Comparison of ENCODE assay signal across 8 cellular contexts in the genomic region with DNA sequence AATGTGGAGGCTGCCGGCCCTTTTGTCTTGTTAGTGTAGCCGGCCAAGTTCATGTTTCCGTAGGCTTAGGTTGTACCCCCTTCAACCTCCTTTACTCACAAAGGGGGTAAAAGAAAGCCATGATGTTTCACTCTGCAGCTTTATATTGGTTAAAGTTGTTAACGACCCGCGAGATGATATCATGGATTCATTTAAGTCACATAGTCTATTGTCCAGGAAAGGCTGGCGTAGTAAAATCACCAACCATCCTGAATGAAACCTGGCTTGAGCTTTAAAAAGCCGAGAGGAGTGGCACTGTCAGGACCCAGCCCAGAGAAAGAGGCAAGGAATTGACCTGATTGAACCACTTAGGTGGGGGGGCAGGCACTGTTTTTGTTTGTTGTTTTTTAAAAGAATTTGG. TPM values are rescaled to one million over a fixed set of nuclear protein-coding genes. Genes with fewer than 3 reads are reported as not detected.
DNase-seq lines count a peak whose midpoint lies in the region; ATAC-seq and TF ChIP-seq lines count a peak whose summit lies in the region.

No MANE protein-coding gene starts in this region.

- H3K79me2 ChIP-seq in parathyroid adenoma, result peaks cover 27% of the 10 kb centered on the region

- H3K27me3 ChIP-seq in parathyroid adenoma (ENCODE audit: control insufficient read depth, insufficient read depth, low read length), result no peaks in the 10 kb centered on the region

- TF ChIP-seq CTCF in fibroblast of the aortic adventitia (IDR thresholded peaks at IDR 0.05; ENCODE audit: insufficient read depth, low read length), result no peak
- no peak for TF ChIP-seq CTCF in parathyroid adenoma (IDR thresholded peaks at IDR 0.05)

- peak; percentile 27 for DNase-seq in fibroblast of the aortic adventitia (ENCODE audit: low read depth)
- no peak for DNase-seq in effector CD8-positive, alpha-beta T cell (lab: John Stamatoyannopoulos, UW)
- DNase-seq in middle frontal gyrus (ENCODE audit: extremely low spot score, low spot score), result no peak
- DNase-seq in RKO (ENCODE audit: low spot score), result no peak

- H3K36me3 ChIP-seq in parathyroid adenoma (ENCODE audit: control insufficient read depth, insufficient read depth, low read length), result no peaks in the 10 kb centered on the region

- peak overlapping the region; percentile 77 for H3K9ac ChIP-seq in parathyroid adenoma

- peak overlapping the region; percentile 87 for H3K4me3 ChIP-seq in GM08714 (ENCODE audit: low read length)
- H3K4me3 ChIP-seq in fibroblast of the aortic adventitia (ENCODE audit: low read depth, low read length), result peak overlapping the region; percentile 81
- peak overlapping the region; percentile 89 for H3K4me3 ChIP-seq in parathyroid adenoma (ENCODE audit: low read depth, low read length)

- ATAC-seq in SK-N-SH treated with all-trans-retinoic acid at 6 μM for 48 hours (peak; percentile 4), esophagus mucosa (no peak)

- H3K27ac ChIP-seq in parathyroid adenoma, result peak overlapping the region; percentile 93

- H3K9me3 ChIP-seq in parathyroid adenoma (ENCODE audit: control insufficient read depth, low read length), result no peaks in the 10 kb centered on the region

- peaks cover 12% of the 10 kb centered on the region for H3K4me1 ChIP-seq in parathyroid adenoma

- peak overlapping the region; percentile 97 for H2AFZ ChIP-seq in parathyroid adenoma

- H3K4me2 ChIP-seq in parathyroid adenoma (ENCODE audit: low read length), result peak overlapping the region; percentile 97

TF ChIP-seq in SK-N-SH treated with all-trans-retinoic acid at 6 μM for 48 hours, 23 proteins besides CTCF, POLR2A, EP300 and RAD21:
- no peak for TF ChIP-seq BACH2 (CRISPR knock-in tag; IDR thresholded peaks at IDR 0.05; ENCODE audit: borderline replicate concordance)
- TF ChIP-seq, protein P1, sequence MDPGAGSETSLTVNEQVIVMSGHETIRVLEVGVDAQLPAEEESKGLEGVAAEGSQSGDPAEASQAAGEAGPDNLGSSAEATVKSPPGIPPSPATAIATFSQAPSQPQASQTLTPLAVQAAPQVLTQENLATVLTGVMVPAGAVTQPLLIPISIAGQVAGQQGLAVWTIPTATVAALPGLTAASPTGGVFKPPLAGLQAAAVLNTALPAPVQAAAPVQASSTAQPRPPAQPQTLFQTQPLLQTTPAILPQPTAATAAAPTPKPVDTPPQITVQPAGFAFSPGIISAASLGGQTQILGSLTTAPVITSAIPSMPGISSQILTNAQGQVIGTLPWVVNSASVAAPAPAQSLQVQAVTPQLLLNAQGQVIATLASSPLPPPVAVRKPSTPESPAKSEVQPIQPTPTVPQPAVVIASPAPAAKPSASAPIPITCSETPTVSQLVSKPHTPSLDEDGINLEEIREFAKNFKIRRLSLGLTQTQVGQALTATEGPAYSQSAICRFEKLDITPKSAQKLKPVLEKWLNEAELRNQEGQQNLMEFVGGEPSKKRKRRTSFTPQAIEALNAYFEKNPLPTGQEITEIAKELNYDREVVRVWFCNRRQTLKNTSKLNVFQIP (CRISPR knock-in tag; IDR thresholded peaks at IDR 0.05; ENCODE audit: borderline replicate concordance, low read depth), result no peak
- no peak for TF ChIP-seq TCF4 (CRISPR knock-in tag; IDR thresholded peaks at IDR 0.05; ENCODE audit: borderline replicate concordance)
- TF ChIP-seq ISL1 (CRISPR knock-in tag; IDR thresholded peaks at IDR 0.05), result no peak
- no peak for TF ChIP-seq ZFP30 (CRISPR knock-in tag; IDR thresholded peaks at IDR 0.05)
- TF ChIP-seq, protein P2, sequence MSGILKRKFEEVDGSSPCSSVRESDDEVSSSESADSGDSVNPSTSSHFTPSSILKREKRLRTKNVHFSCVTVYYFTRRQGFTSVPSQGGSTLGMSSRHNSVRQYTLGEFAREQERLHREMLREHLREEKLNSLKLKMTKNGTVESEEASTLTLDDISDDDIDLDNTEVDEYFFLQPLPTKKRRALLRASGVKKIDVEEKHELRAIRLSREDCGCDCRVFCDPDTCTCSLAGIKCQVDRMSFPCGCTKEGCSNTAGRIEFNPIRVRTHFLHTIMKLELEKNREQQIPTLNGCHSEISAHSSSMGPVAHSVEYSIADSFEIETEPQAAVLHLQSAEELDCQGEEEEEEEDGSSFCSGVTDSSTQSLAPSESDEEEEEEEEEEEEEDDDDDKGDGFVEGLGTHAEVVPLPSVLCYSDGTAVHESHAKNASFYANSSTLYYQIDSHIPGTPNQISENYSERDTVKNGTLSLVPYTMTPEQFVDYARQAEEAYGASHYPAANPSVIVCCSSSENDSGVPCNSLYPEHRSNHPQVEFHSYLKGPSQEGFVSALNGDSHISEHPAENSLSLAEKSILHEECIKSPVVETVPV (CRISPR knock-in tag; IDR thresholded peaks at IDR 0.05), result no peak
- TF ChIP-seq ZNF8 (CRISPR knock-in tag; IDR thresholded peaks at IDR 0.05), result no peak
- TF ChIP-seq, protein P3, sequence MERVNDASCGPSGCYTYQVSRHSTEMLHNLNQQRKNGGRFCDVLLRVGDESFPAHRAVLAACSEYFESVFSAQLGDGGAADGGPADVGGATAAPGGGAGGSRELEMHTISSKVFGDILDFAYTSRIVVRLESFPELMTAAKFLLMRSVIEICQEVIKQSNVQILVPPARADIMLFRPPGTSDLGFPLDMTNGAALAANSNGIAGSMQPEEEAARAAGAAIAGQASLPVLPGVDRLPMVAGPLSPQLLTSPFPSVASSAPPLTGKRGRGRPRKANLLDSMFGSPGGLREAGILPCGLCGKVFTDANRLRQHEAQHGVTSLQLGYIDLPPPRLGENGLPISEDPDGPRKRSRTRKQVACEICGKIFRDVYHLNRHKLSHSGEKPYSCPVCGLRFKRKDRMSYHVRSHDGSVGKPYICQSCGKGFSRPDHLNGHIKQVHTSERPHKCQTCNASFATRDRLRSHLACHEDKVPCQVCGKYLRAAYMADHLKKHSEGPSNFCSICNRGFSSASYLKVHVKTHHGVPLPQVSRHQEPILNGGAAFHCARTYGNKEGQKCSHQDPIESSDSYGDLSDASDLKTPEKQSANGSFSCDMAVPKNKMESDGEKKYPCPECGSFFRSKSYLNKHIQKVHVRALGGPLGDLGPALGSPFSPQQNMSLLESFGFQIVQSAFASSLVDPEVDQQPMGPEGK (CRISPR knock-in tag; IDR thresholded peaks at IDR 0.05; ENCODE audit: borderline replicate concordance), result no peak
- TF ChIP-seq OSR1 (CRISPR knock-in tag; IDR thresholded peaks at IDR 0.05), result no peak
- no peak for TF ChIP-seq RARB (CRISPR knock-in tag; IDR thresholded peaks at IDR 0.05)
- TF ChIP-seq PPARA (CRISPR knock-in tag; IDR thresholded peaks at IDR 0.05; ENCODE audit: borderline replicate concordance), result no peak
- no peak for TF ChIP-seq ZNF70 (CRISPR knock-in tag; IDR thresholded peaks at IDR 0.05)
- TF ChIP-seq CSDC2 (CRISPR knock-in tag; IDR thresholded peaks at IDR 0.05), result no peak
- TF ChIP-seq ZC3H10 (CRISPR knock-in tag; IDR thresholded peaks at IDR 0.05), result no peak
- TF ChIP-seq, protein P4, sequence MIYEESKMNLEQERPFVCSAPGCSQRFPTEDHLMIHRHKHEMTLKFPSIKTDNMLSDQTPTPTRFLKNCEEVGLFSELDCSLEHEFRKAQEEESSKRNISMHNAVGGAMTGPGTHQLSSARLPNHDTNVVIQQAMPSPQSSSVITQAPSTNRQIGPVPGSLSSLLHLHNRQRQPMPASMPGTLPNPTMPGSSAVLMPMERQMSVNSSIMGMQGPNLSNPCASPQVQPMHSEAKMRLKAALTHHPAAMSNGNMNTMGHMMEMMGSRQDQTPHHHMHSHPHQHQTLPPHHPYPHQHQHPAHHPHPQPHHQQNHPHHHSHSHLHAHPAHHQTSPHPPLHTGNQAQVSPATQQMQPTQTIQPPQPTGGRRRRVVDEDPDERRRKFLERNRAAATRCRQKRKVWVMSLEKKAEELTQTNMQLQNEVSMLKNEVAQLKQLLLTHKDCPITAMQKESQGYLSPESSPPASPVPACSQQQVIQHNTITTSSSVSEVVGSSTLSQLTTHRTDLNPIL (CRISPR knock-in tag; IDR thresholded peaks at IDR 0.05; ENCODE audit: low read depth), result no peak
- TF ChIP-seq ARNTL (CRISPR knock-in tag; IDR thresholded peaks at IDR 0.05; ENCODE audit: borderline replicate concordance, low read depth), result no peak
- no peak for TF ChIP-seq TOX (CRISPR knock-in tag; IDR thresholded peaks at IDR 0.05; ENCODE audit: borderline replicate concordance)
- no peak for TF ChIP-seq ESRRG (CRISPR knock-in tag; IDR thresholded peaks at IDR 0.05)
- TF ChIP-seq GLIS3 (CRISPR knock-in tag; IDR thresholded peaks at IDR 0.05), result no peak
- TF ChIP-seq ZNF565 (CRISPR knock-in tag; conservative IDR thresholded peaks at IDR 0.05; ENCODE audit: low read depth), result no peak

RNA-seq across cellular contexts. Expression of a gene that starts 1.3 kb away (rescaled TPM):
- total RNA-seq in fibroblast of the aortic adventitia (ENCODE audit: low replicate concordance), result 27.1 and 30.8 TPM in 2 replicates
- total RNA-seq in esophagus mucosa, result 32.0 TPM

RNA-seq across cellular contexts. Expression of a gene that starts 5.4 kb away (rescaled TPM):
- 9.9 and 20.7 TPM in 2 replicates for total RNA-seq in fibroblast of the aortic adventitia (ENCODE audit: low replicate concordance)
- 14.2 TPM for total RNA-seq in esophagus mucosa

RNA-seq across cellular contexts. Expression of a gene that starts 17.7 kb away (rescaled TPM):
- 14.7 and 31.2 TPM in 2 replicates for total RNA-seq in fibroblast of the aortic adventitia (ENCODE audit: low replicate concordance)
- total RNA-seq in esophagus mucosa, result 7.0 TPM

RNA-seq across cellular contexts. Expression of a gene that starts 46.3 kb away (rescaled TPM):
- total RNA-seq in fibroblast of the aortic adventitia (ENCODE audit: low replicate concordance) (4.1 and 11.2 TPM in 2 replicates), esophagus mucosa (10.0 TPM)
